ENCODE assay signal across 21 cellular contexts in the genomic region with DNA sequence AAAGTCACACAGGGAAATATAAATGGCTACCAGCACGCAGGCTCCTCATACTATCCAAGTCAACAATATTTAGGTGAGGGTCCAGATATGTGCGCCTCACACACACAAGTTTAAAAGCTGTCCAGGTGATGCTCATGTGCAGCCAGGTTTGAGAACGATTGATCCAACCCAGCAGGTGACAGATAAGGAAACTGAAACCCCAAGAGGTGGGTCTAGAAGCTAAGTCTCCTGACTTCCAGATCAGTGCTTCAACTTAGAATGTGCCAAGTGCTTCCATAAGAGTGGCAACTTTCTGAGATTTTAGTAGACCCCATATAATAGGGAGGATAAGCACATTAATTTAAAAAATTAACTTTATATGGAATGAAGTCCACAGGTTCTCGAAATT.
"Had no signal": no experiment of that assay in that cellular context is flagged by ENCODE, and none has a peak within 500 bp of the region (broad histone marks: within the 10 kb centered on the region; RNA-seq: fewer than 3 reads in every experiment).

No MANE protein-coding gene starts in this region.

- DNase-seq: activated B cell treated with CpG ODN at 0.5 μM for 24 hours; activated CD4-positive, alpha-beta memory T cell treated with anti-CD3 and anti-CD28 coated beads, Interleukin-2, amount 10 ng/mL, durations not matched to agents 7 days and 5 days; activated CD4-positive, alpha-beta T cell treated with anti-CD3 and anti-CD28 coated beads for 4 hours; activated CD8-positive, alpha-beta memory T cell treated with anti-CD3 and anti-CD28 coated beads, Interleukin-2, amount 10 ng/mL, durations not matched to agents 7 days and 5 days; activated naive CD4-positive, alpha-beta T cell; activated naive CD8-positive, alpha-beta T cell treated with anti-CD3 and anti-CD28 coated beads, Interleukin-2, amount 10 ng/mL, durations not matched to agents 7 days and 5 days; immature natural killer cell; kidney glomerular epithelial cell; left ventricle myocardium superior; mesenchymal stem cell; mucosa of descending colon; naive B cell; right cardiac atrium; stimulated activated CD4-positive, alpha-beta T cell treated with anti-CD3 and anti-CD28 coated beads, Interleukin-4, amount 100 ng/mL, for 1 hour; upper lobe of right lung had no signal

- H3K4me3 ChIP-seq: body of pancreas, mucosa of descending colon, skin epidermis, stomach, thoracic aorta, upper lobe of right lung had no signal

- H3K4me1 ChIP-seq: upper lobe of right lung had no signal

- H3K9me3 ChIP-seq: body of pancreas, mucosa of descending colon, stomach, thoracic aorta, upper lobe of right lung had no signal

- ATAC-seq: activated CD8-positive, alpha-beta memory T cell treated with anti-CD3 and anti-CD28 coated beads, Interleukin-2, amount 10 ng/mL, durations not matched to agents 7 days and 5 days; activated T-helper 17 cell treated with anti-CD3 and anti-CD28 coated beads, Interleukin-2, amount 50 U/mL, for 72 hours; body of pancreas; left ventricle myocardium superior; mucosa of descending colon; right cardiac atrium; upper lobe of right lung had no signal

- H3K27ac ChIP-seq: body of pancreas, skin epidermis, stomach, thoracic aorta, upper lobe of right lung had no signal

- H3K27me3 ChIP-seq: body of pancreas, stomach, upper lobe of right lung had no signal

- FAIRE-seq: TTC549 had no signal
